ENCODE assay signal across 21 cellular contexts in genomic region chr15:41782486-41783271, GRCh38. TPM values are rescaled to one million over a fixed set of nuclear protein-coding genes. Genes with fewer than 3 reads are reported as not detected.
A peak's percentile ranks its signal among the peaks of the same experiment; 100 is the strongest.
DNase-seq lines count a peak whose midpoint lies in the region; ATAC-seq and TF ChIP-seq lines count a peak whose summit lies in the region.
"Had no signal": no experiment of that assay in that cellular context is flagged by ENCODE, and none has a peak within 500 bp of the region (broad histone marks: within the 10 kb centered on the region; RNA-seq: fewer than 3 reads in every experiment).

No MANE protein-coding gene starts in this region.

- peaks cover 24% of the 10 kb centered on the region for H3K4me1 ChIP-seq in GM23248 (ENCODE audit: insufficient read depth)

- H3K27me3 ChIP-seq in GM23248 (replicated peaks; ENCODE audit: insufficient read depth): no peaks in the 10 kb centered on the region
- H3K27me3 ChIP-seq: spleen had no signal

- no peak overlapping the region for H3K4me2 ChIP-seq in GM23248 (ENCODE audit: unreplicated experiment)
- H3K4me2 ChIP-seq: SK-N-SH had no signal

- DNase-seq in T-helper 1 cell (no peak), T-helper 17 cell (no peak), progenitor cell of endocrine pancreas (ENCODE audit: low spot score, unreplicated experiment) (no peak), GM23248 (no peak), sciatic nerve (ENCODE audit: low spot score) (no peak)
- no peak for DNase-seq in activated CD4-positive, alpha-beta T cell treated with anti-CD3 and anti-CD28 coated beads, Interleukin-2, amount 50 U/mL, for 4 hours
- DNase-seq: activated T-cell treated with anti-CD3 and anti-CD28 coated beads, Interleukin-2, amount 50 U/mL, for 1 hour; foreskin fibroblast; NCI-H1694; NCI-H226; nephron progenitor cell; SK-N-SH; spleen; stimulated activated CD8-positive, alpha-beta memory T cell treated with anti-CD3 and anti-CD28 coated beads, Interleukin-4, amount 100 ng/mL, for 48 hours had no signal

- no peaks in the 10 kb centered on the region for H4K20me1 ChIP-seq in GM23248 (ENCODE audit: insufficient read depth)

- no peak overlapping the region for H3K4me3 ChIP-seq in GM23248
- H3K4me3 ChIP-seq: spleen, thoracic aorta had no signal

- peaks cover 99% of the 10 kb centered on the region for H3K79me2 ChIP-seq in GM23248 (ENCODE audit: insufficient read depth)

- no peak for TF ChIP-seq CTCF in progenitor cell of endocrine pancreas (IDR thresholded peaks at IDR 0.05; ENCODE audit: unreplicated experiment)

- no peaks in the 10 kb centered on the region for H3K27me3 Mint-ChIP-seq in T-helper 1 cell treated with Interleukin-12 subunit alpha and Interleukin-12 subunit beta and Interleukin-4 antibody, amounts not matched to agents 30 μg/mL and 1 μg/mL, for 36 hours (ENCODE audit: low read depth)
- H3K27me3 Mint-ChIP-seq in T-helper 17 cell (no peaks in the 10 kb centered on the region), progenitor cell of endocrine pancreas (no peaks in the 10 kb centered on the region)
- H3K27me3 Mint-ChIP-seq: brain; dendritic cell treated with granulocyte-macrophage colony-stimulating factor and Interleukin-4, amounts not matched to agents 40 ng/mL and 50 ng/mL, for 4 days had no signal

- H3K4me3 Mint-ChIP-seq in T-helper 1 cell treated with Interleukin-12 subunit alpha and Interleukin-12 subunit beta and Interleukin-4 antibody, amounts not matched to agents 30 μg/mL and 1 μg/mL, for 36 hours: no peak overlapping the region
- H3K4me3 Mint-ChIP-seq in T-helper 17 cell: no peak overlapping the region
- no peak overlapping the region for H3K4me3 Mint-ChIP-seq in progenitor cell of endocrine pancreas (ENCODE audit: low read depth)
- H3K4me3 Mint-ChIP-seq: dendritic cell treated with granulocyte-macrophage colony-stimulating factor and Interleukin-4, amounts not matched to agents 40 ng/mL and 50 ng/mL, for 4 days; nephron progenitor cell had no signal

- H3K9me3 ChIP-seq in T-helper 17 cell (ENCODE audit: control insufficient read depth, low read length, poor library complexity, severe bottlenecking): no peaks in the 10 kb centered on the region
- H3K9me3 ChIP-seq in GM23248 (ENCODE audit: low read depth): no peaks in the 10 kb centered on the region
- H3K9me3 ChIP-seq: SK-N-SH, spleen, thoracic aorta had no signal

- intact Hi-C loops in sciatic nerve (cut with DNase I): no loop called here

- peaks cover 9% of the 10 kb centered on the region for H3K36me3 Mint-ChIP-seq in T-helper 1 cell treated with Interleukin-12 subunit alpha and Interleukin-12 subunit beta and Interleukin-4 antibody, amounts not matched to agents 30 μg/mL and 1 μg/mL, for 36 hours (ENCODE audit: low read depth)
- peaks cover 3% of the 10 kb centered on the region for H3K36me3 Mint-ChIP-seq in T-helper 17 cell (ENCODE audit: low read depth)
- peaks cover 5% of the 10 kb centered on the region for H3K36me3 Mint-ChIP-seq in progenitor cell of endocrine pancreas (ENCODE audit: insufficient read depth)
- H3K36me3 Mint-ChIP-seq: activated naive CD4-positive, alpha-beta T cell treated with anti-CD3 and anti-CD28 coated beads, Interleukin-2, amount 50 U/mL, for 72 hours had no signal

- H3F3A ChIP-seq in GM23248 (ENCODE audit: insufficient read depth): peaks cover 29% of the 10 kb centered on the region

- no peaks in the 10 kb centered on the region for H3K36me3 ChIP-seq in GM23248 (ENCODE audit: low read depth)
- H3K36me3 ChIP-seq: thoracic aorta had no signal

- H3K9me3 Mint-ChIP-seq in T-helper 1 cell treated with Interleukin-12 subunit alpha and Interleukin-12 subunit beta and Interleukin-4 antibody, amounts not matched to agents 30 μg/mL and 1 μg/mL, for 36 hours: no peaks in the 10 kb centered on the region
- no peaks in the 10 kb centered on the region for H3K9me3 Mint-ChIP-seq in progenitor cell of endocrine pancreas (ENCODE audit: low read depth)
- H3K9me3 Mint-ChIP-seq: activated naive CD4-positive, alpha-beta T cell treated with anti-CD3 and anti-CD28 coated beads, Interleukin-2, amount 50 U/mL, for 72 hours; dendritic cell treated with granulocyte-macrophage colony-stimulating factor and Interleukin-4, amounts not matched to agents 40 ng/mL and 50 ng/mL, for 4 days; nephron progenitor cell had no signal

- in situ Hi-C loops in GM23248 (cut with MboI): no loop called here

- H3K9me2 ChIP-seq in GM23248 (ENCODE audit: insufficient read depth): no peaks in the 10 kb centered on the region
- H3K9me2 ChIP-seq: SK-N-SH had no signal

- ATAC-seq in HG03108 (IDR thresholded peaks at IDR 0.05; ENCODE audit: unreplicated experiment) (peak; percentile 69), T-helper 17 cell (no peak), sciatic nerve (no peak)
- ATAC-seq: activated naive CD4-positive, alpha-beta T cell treated with anti-CD3 and anti-CD28 coated beads, Interleukin-2, amount 50 U/mL, for 72 hours had no signal

- whole genome bisulfite sequencing in GM23248 (ENCODE audit: low coverage in 1 of 2, low lambda C conversion rate in 2 of 2, missing lambda C conversion rate in 2 of 2), 2 experiments: 95 to 100% methylated on average over 3 of the region's 3 CpGs

- H3K27ac ChIP-seq in GM23248: no peak overlapping the region
- H3K27ac ChIP-seq: 22Rv1, thoracic aorta had no signal

- no peak overlapping the region for H3K9ac ChIP-seq in GM23248
- H3K9ac ChIP-seq: SK-N-SH had no signal

- H2AFZ ChIP-seq in GM23248: no peak overlapping the region

- peaks cover 36% of the 10 kb centered on the region for H3K4me1 Mint-ChIP-seq in T-helper 1 cell treated with Interleukin-12 subunit alpha and Interleukin-12 subunit beta and Interleukin-4 antibody, amounts not matched to agents 30 μg/mL and 1 μg/mL, for 36 hours (ENCODE audit: low read depth)
- H3K4me1 Mint-ChIP-seq in T-helper 17 cell (peaks cover 31% of the 10 kb centered on the region), progenitor cell of endocrine pancreas (ENCODE audit: low read depth) (peaks cover 16% of the 10 kb centered on the region)

- peak overlapping the region; percentile 46 for H3K27ac Mint-ChIP-seq in T-helper 1 cell treated with Interleukin-12 subunit alpha and Interleukin-12 subunit beta and Interleukin-4 antibody, amounts not matched to agents 30 μg/mL and 1 μg/mL, for 36 hours
- H3K27ac Mint-ChIP-seq in T-helper 17 cell (peak overlapping the region; percentile 24), progenitor cell of endocrine pancreas (peak overlapping the region; percentile 17)
- H3K27ac Mint-ChIP-seq: activated naive CD4-positive, alpha-beta T cell treated with anti-CD3 and anti-CD28 coated beads, Interleukin-2, amount 50 U/mL, for 72 hours; dendritic cell treated with granulocyte-macrophage colony-stimulating factor and Interleukin-4, amounts not matched to agents 40 ng/mL and 50 ng/mL, for 4 days; nephron progenitor cell had no signal

RNA-seq across cellular contexts. Expression of gene MAPKBP1, which starts 8.4 kb away (rescaled TPM):
- total RNA-seq in T-helper 17 cell (10 to 100 TPM; 30.2 to 34.6 TPM), progenitor cell of endocrine pancreas (28.9 TPM in 2 replicates), sciatic nerve (54.3 TPM)
- total RNA-seq in GM23248 (2014; rRNA removed; shearing (Covaris generic)): 8.5 and 12.3 TPM in 2 replicates
- 4.4 and 5.2 TPM in 2 replicates for polyA plus RNA-seq in GM23248 (2016; fragmentation: Nextera tagmentation; extraction: Ambion mirVana)

RNA-seq across cellular contexts. Expression of gene JMJD7, which starts 45.2 kb away (rescaled TPM):
- total RNA-seq in T-helper 17 cell (10 to 100 TPM; 26.7 to 35.6 TPM), progenitor cell of endocrine pancreas (18.0 and 26.2 TPM in 2 replicates), sciatic nerve (18.5 TPM)
- 1.3 and 11.7 TPM in 2 replicates for total RNA-seq in GM23248 (2014; rRNA removed; shearing (Covaris generic))
- 3.5 and 5.3 TPM in 2 replicates for polyA plus RNA-seq in GM23248 (2016; fragmentation: Nextera tagmentation; extraction: Ambion mirVana)

RNA-seq across cellular contexts. Expression of gene PLA2G4B, which starts 56.0 kb away (rescaled TPM):
- total RNA-seq in T-helper 17 cell: 10 to 100 TPM; 23.1 to 34.8 TPM
- 13.1 and 13.8 TPM in 2 replicates for total RNA-seq in progenitor cell of endocrine pancreas
- 1.4 TPM in 1 of 2 replicates, not detected in the other for total RNA-seq in GM23248 (2014; rRNA removed; shearing (Covaris generic))
- polyA plus RNA-seq in GM23248 (2016; fragmentation: Nextera tagmentation; extraction: Ambion mirVana): 1.1 and 1.6 TPM in 2 replicates
- total RNA-seq in sciatic nerve: 9.8 TPM
